ENCODE assay signal across 17 cellular contexts in genomic region chr15:34358367-34358766, GRCh38. TPM values are rescaled to one million over a fixed set of nuclear protein-coding genes. Genes with fewer than 3 reads are reported as not detected.
DNase-seq lines count a peak whose midpoint lies in the region; ATAC-seq and TF ChIP-seq lines count a peak whose summit lies in the region.
"Had no signal": no experiment of that assay in that cellular context is flagged by ENCODE, and none has a peak within 500 bp of the region (broad histone marks: within the 10 kb centered on the region; RNA-seq: fewer than 3 reads in every experiment).

No MANE protein-coding gene starts in this region.

- H3K9me3 Mint-ChIP-seq in WTC11 = no peaks in the 10 kb centered on the region
- H3K9me3 Mint-ChIP-seq: activated naive CD8-positive, alpha-beta T cell treated with anti-CD3 and anti-CD28 coated beads, Interleukin-2, amount 50 U/mL, for 24 hours; stimulated activated naive CD8-positive, alpha-beta T cell treated with anti-CD3 and anti-CD28 coated beads, Interleukin-15, Interleukin-2, amounts not matched to agents 100 ng/mL and 50 ng/mL, for 24 hours had no signal

- H3K4me2 ChIP-seq in hepatocyte = no peak overlapping the region

- H3K27me3 ChIP-seq in hepatocyte = no peaks in the 10 kb centered on the region

- peak; percentile 24; the same call in 1 of the 2 replicates for ATAC-seq in WTC11
- ATAC-seq in GM21390 (IDR thresholded peaks at IDR 0.05; ENCODE audit: unreplicated experiment) = no peak
- ATAC-seq: activated naive CD8-positive, alpha-beta T cell treated with anti-CD3 and anti-CD28 coated beads, Interleukin-2, amount 50 U/mL, for 24 hours had no signal

- no peak overlapping the region for H2AFZ ChIP-seq in hepatocyte

- no peaks in the 10 kb centered on the region; the same call in 1 of the 2 replicates for H3K27me3 Mint-ChIP-seq in WTC11 (ENCODE audit: low read depth)
- H3K27me3 Mint-ChIP-seq: activated naive CD8-positive, alpha-beta T cell treated with anti-CD3 and anti-CD28 coated beads, Interleukin-2, amount 50 U/mL, for 24 hours; stimulated activated naive CD8-positive, alpha-beta T cell treated with anti-CD3 and anti-CD28 coated beads, Interleukin-15, Interleukin-2, amounts not matched to agents 100 ng/mL and 50 ng/mL, for 24 hours had no signal

- no peak overlapping the region for H3K27ac Mint-ChIP-seq in WTC11
- H3K27ac Mint-ChIP-seq: activated naive CD8-positive, alpha-beta T cell treated with anti-CD3 and anti-CD28 coated beads, Interleukin-2, amount 50 U/mL, for 24 hours; stimulated activated naive CD8-positive, alpha-beta T cell treated with anti-CD3 and anti-CD28 coated beads, Interleukin-15, Interleukin-2, amounts not matched to agents 100 ng/mL and 50 ng/mL, for 24 hours had no signal

- 83% methylated on average over 3 of the region's 3 CpGs for WGBS in hepatocyte (ENCODE audit: low lambda C conversion rate, missing lambda C conversion rate)

- no peaks in the 10 kb centered on the region for H3K9me2 ChIP-seq in hepatocyte (replicated peaks; ENCODE audit: insufficient read depth)

- TF ChIP-seq CTCF in HEK293 (tag by site-specific recombination; IDR thresholded peaks at IDR 0.05) = no peak
- no peak for TF ChIP-seq CTCF in WTC11 (IDR thresholded peaks at IDR 0.05)
- TF ChIP-seq CTCF in hepatocyte (IDR thresholded peaks at IDR 0.05; ENCODE audit: poor library complexity) = peak; percentile 12

- peaks cover 59% of the 10 kb centered on the region for H3K36me3 Mint-ChIP-seq in WTC11

- H3K27ac ChIP-seq in HEK293 (ENCODE audit: extremely low read depth, low read depth, low read length) (no peak overlapping the region), hepatocyte (no peak overlapping the region)

- H3K4me1 Mint-ChIP-seq in WTC11 = peaks cover 6% of the 10 kb centered on the region

- CTCF ChIA-PET in HEK293 (lab: Yijun Ruan, JAX) (interaction anchor here (0.6 to 1.7 kb wide), 3 partner anchors 9 to 149 kb away, joined by 3 to 11 read pairs (median 7); partner anchors contain the start of genes KATNBL1 and LPCAT4), WTC11 (lab: Charles Lee) (interaction anchor here (0.6 to 1.9 kb wide), 15 partner anchors 9 to 248 kb away, joined by 3 to 8 read pairs (median 4); partner anchors contain the start of genes EMC4, LPCAT4, NOP10 and NUTM1)

- H3K4me3 Mint-ChIP-seq in WTC11 = no peak overlapping the region
- H3K4me3 Mint-ChIP-seq: activated naive CD8-positive, alpha-beta T cell treated with anti-CD3 and anti-CD28 coated beads, Interleukin-2, amount 50 U/mL, for 24 hours; stimulated activated naive CD8-positive, alpha-beta T cell treated with anti-CD3 and anti-CD28 coated beads, Interleukin-15, Interleukin-2, amounts not matched to agents 100 ng/mL and 50 ng/mL, for 24 hours had no signal

- DNase-seq in AG20443 (ENCODE audit: low spot score) (peak; percentile 30), WTC11 (ENCODE audit: low spot score) (no peak), hepatocyte (ENCODE audit: low spot score) (no peak), NCI-H526 treated with DMSO at 0.1 percent for 48 hours (lab: John Stamatoyannopoulos, UW) (no peak)
- DNase-seq in stimulated activated CD4-positive, alpha-beta T cell treated with anti-CD3 and anti-CD28 coated beads, Interleukin-4, amount 100 ng/mL, for 1 hour = no peak
- no peak for DNase-seq in stimulated activated CD4-positive, alpha-beta T cell treated with anti-CD3 and anti-CD28 coated beads, Interleukin-4, amount 100 ng/mL, for 24 hours
- DNase-seq: activated naive CD8-positive, alpha-beta T cell treated with anti-CD3 and anti-CD28 coated beads, Interleukin-2, amount 50 U/mL, for 24 hours; effector CD4-positive, alpha-beta T cell; head of caudate nucleus; NCI-H2227 treated with DMSO at 0.1 percent for 48 hours; RPMI8226; stimulated activated CD4-positive, alpha-beta T cell treated with anti-CD3 and anti-CD28 coated beads, Interleukin-1b, Interleukin-23, amount 100 ng/mL, for 48 hours had no signal

- no peaks in the 10 kb centered on the region for H3K9me3 ChIP-seq in HEK293 (ENCODE audit: control insufficient read depth, insufficient read depth, low read depth, low read length)
- H3K9me3 ChIP-seq in hepatocyte (ENCODE audit: low read depth) = no peaks in the 10 kb centered on the region

- no peaks in the 10 kb centered on the region for H4K20me1 ChIP-seq in hepatocyte (ENCODE audit: insufficient read depth, poor library complexity, severe bottlenecking)

- H3K36me3 ChIP-seq in HEK293 (ENCODE audit: control insufficient read depth in 2 of 2, insufficient read depth in 1 of 2, low read length in 2 of 2) (peaks cover 0 to 38% of the 10 kb centered on the region in 2 experiments; a peak in 1 of 3 replicates), hepatocyte (replicated peaks; ENCODE audit: insufficient read depth, low read depth) (no peaks in the 10 kb centered on the region)

- POLR2A ChIA-PET in HEK293 (lab: Yijun Ruan, JAX) (interaction anchor here (1.4 kb wide), 1 partner anchor 9 kb away, joined by 6 read pairs; the partner anchor contains the start of gene LPCAT4), WTC11 (lab: Charles Lee) (interaction anchor here (0.7 to 0.9 kb wide), 2 partner anchors 8 to 251 kb away, joined by 3 read pairs; partner anchors contain the start of gene LPCAT4)

- H3K79me2 ChIP-seq in hepatocyte = no peaks in the 10 kb centered on the region

- H3K4me3 ChIP-seq in HEK293 (ENCODE audit: low read depth, low read length) (no peak overlapping the region), hepatocyte (no peak overlapping the region)
- H3K4me3 ChIP-seq: lung had no signal

- no peaks in the 10 kb centered on the region for H3K4me1 ChIP-seq in HEK293 (ENCODE audit: control insufficient read depth, insufficient read depth, low read length)
- peaks cover 2% of the 10 kb centered on the region for H3K4me1 ChIP-seq in hepatocyte (ENCODE audit: insufficient read depth)

TF ChIP-seq in HEK293, 187 proteins besides CTCF, POLR2A, EP300 and RAD21:
- TF ChIP-seq ZNF76 (tag by site-specific recombination; IDR thresholded peaks at IDR 0.05; ENCODE audit: borderline replicate concordance, low read depth) (no peak), GLIS1 (tag by site-specific recombination; IDR thresholded peaks at IDR 0.05) (peak; percentile 33)

TF ChIP-seq in WTC11, 78 proteins besides CTCF, POLR2A, EP300 and RAD21 (continues in another document):
- TF ChIP-seq, protein P1, sequence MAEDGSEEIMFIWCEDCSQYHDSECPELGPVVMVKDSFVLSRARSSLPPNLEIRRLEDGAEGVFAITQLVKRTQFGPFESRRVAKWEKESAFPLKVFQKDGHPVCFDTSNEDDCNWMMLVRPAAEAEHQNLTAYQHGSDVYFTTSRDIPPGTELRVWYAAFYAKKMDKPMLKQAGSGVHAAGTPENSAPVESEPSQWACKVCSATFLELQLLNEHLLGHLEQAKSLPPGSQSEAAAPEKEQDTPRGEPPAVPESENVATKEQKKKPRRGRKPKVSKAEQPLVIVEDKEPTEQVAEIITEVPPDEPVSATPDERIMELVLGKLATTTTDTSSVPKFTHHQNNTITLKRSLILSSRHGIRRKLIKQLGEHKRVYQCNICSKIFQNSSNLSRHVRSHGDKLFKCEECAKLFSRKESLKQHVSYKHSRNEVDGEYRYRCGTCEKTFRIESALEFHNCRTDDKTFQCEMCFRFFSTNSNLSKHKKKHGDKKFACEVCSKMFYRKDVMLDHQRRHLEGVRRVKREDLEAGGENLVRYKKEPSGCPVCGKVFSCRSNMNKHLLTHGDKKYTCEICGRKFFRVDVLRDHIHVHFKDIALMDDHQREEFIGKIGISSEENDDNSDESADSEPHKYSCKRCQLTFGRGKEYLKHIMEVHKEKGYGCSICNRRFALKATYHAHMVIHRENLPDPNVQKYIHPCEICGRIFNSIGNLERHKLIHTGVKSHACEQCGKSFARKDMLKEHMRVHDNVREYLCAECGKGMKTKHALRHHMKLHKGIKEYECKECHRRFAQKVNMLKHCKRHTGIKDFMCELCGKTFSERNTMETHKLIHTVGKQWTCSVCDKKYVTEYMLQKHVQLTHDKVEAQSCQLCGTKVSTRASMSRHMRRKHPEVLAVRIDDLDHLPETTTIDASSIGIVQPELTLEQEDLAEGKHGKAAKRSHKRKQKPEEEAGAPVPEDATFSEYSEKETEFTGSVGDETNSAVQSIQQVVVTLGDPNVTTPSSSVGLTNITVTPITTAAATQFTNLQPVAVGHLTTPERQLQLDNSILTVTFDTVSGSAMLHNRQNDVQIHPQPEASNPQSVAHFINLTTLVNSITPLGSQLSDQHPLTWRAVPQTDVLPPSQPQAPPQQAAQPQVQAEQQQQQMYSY (CRISPR knock-in tag; IDR thresholded peaks at IDR 0.05) = no peak
- TF ChIP-seq E2F5 (CRISPR knock-in tag; IDR thresholded peaks at IDR 0.05) (no peak), TP53 (CRISPR knock-in tag; IDR thresholded peaks at IDR 0.05) (no peak), CREB1 (CRISPR knock-in tag; IDR thresholded peaks at IDR 0.05) (no peak), JAZF1 (CRISPR knock-in tag; IDR thresholded peaks at IDR 0.05) (no peak), E2F1 (CRISPR knock-in tag; IDR thresholded peaks at IDR 0.05) (no peak)

RNA-seq across cellular contexts. Expression of gene LPCAT4, which starts 8.6 kb away (rescaled TPM):
- total RNA-seq in WTC11 (2021) (68.6 to 97.2 TPM (median 70.6 TPM) in 3 replicates), hepatocyte (9.1 and 13.5 TPM in 2 replicates)
- 22.1 and 35.7 TPM in 2 replicates for polyA plus RNA-seq in hepatocyte

RNA-seq across cellular contexts. Expression of gene NUTM1, which starts 15.3 kb away (rescaled TPM):
- total RNA-seq in WTC11 (2021) (0.46 to 0.69 TPM (median 0.66 TPM) in 3 replicates), hepatocyte (not detected in 2 replicates)
- polyA plus RNA-seq in hepatocyte = not detected in 2 replicates
- total RNA-seq: lung, osteocyte had no signal

RNA-seq across cellular contexts. Expression of gene NOP10, which starts 15.4 kb away (rescaled TPM):
- total RNA-seq in WTC11 (2021) (220 to 234 TPM (median 227 TPM) in 3 replicates), hepatocyte (284 and 308 TPM in 2 replicates)
- polyA plus RNA-seq in hepatocyte = 324 and 378 TPM in 2 replicates

RNA-seq across cellular contexts. Expression of gene SLC12A6, which starts 20.8 kb away (rescaled TPM):
- total RNA-seq in WTC11 (2021) (13.3 to 16.2 TPM (median 14.7 TPM) in 3 replicates), hepatocyte (12.2 and 13.1 TPM in 2 replicates)
- polyA plus RNA-seq in hepatocyte = 5.9 and 7.4 TPM in 2 replicates
